ENCODE assay signal across 28 cellular contexts in genomic region chr7:7475601-7476000, GRCh38.
"Had no signal": no experiment of that assay in that cellular context is flagged by ENCODE, and none has a peak within 500 bp of the region (broad histone marks: within the 10 kb centered on the region; RNA-seq: fewer than 3 reads in every experiment).

No MANE protein-coding gene starts in this region.

- H3K36me3 ChIP-seq: neural progenitor cell, ovary, spleen, suprapubic skin, tibial artery, transverse colon, upper lobe of right lung, uterus had no signal

- H2AFZ ChIP-seq: neural progenitor cell, parathyroid adenoma had no signal

- DNase-seq: natural killer cell; occipital lobe; ovary; posterior cingulate gyrus; psoas muscle; right cardiac atrium; spleen; stimulated activated CD4-positive, alpha-beta T cell treated with anti-CD3 and anti-CD28 coated beads, Interleukin-12 subunit alpha, Interleukin-12 subunit beta, amount 100 ng/mL, for 4 hours; stimulated activated CD4-positive, alpha-beta T cell treated with anti-CD3 and anti-CD28 coated beads, Interleukin-1b, Interleukin-23, amount 100 ng/mL, for 48 hours; stimulated activated CD4-positive, alpha-beta T cell treated with anti-CD3 and anti-CD28 coated beads, Interleukin-4, amount 100 ng/mL, for 1 hour; stimulated activated CD4-positive, alpha-beta T cell treated with anti-CD3 and anti-CD28 coated beads, Interleukin-4, amount 100 ng/mL, for 4 hours; stimulated activated CD8-positive, alpha-beta memory T cell treated with anti-CD3 and anti-CD28 coated beads, Interleukin-4, amount 100 ng/mL, for 48 hours; stimulated activated naive CD4-positive, alpha-beta T cell; stimulated activated naive CD8-positive, alpha-beta T cell treated with anti-CD3 and anti-CD28 coated beads, Interleukin-15, amount 100 ng/mL, for 72 hours; stimulated activated naive CD8-positive, alpha-beta T cell treated with anti-CD3 and anti-CD28 coated beads, Interleukin-15, Interleukin-2, amounts not matched to agents 100 U/mL and 50 U/mL, for 24 hours; substantia nigra; testis; tibial artery; transverse colon; upper lobe of right lung; uterus had no signal

- H3K4me2 ChIP-seq: neural progenitor cell, smooth muscle cell had no signal

- H3K9me3 ChIP-seq: ovary, psoas muscle, testis, tibial artery, transverse colon, upper lobe of right lung, uterus had no signal

- H3K4me1 ChIP-seq: neural progenitor cell, parathyroid adenoma, psoas muscle, suprapubic skin, testis, tibial artery, transverse colon, upper lobe of right lung, uterus had no signal

- H3K79me2 ChIP-seq: parathyroid adenoma had no signal

- H3K27me3 ChIP-seq: neural progenitor cell, ovary, spleen, suprapubic skin, testis, tibial artery, transverse colon, upper lobe of right lung, uterus had no signal

- H3K4me3 ChIP-seq: neural progenitor cell, ovary, psoas muscle, skin epidermis, smooth muscle cell, spleen, suprapubic skin, testis, tibial artery, transverse colon, upper lobe of right lung, uterus had no signal

- ATAC-seq: natural killer cell; psoas muscle; right cardiac atrium; sciatic nerve; stimulated activated memory B cell treated with anti-CD40 and anti-IgM and Interleukin-4, amounts not matched to agents 10 μg/mL and 1 μg/mL and 100 μg/mL, for 72 hours; stimulated activated naive CD8-positive, alpha-beta T cell treated with anti-CD3 and anti-CD28 coated beads, Interleukin-15, amount 100 ng/mL, for 72 hours; stimulated activated naive CD8-positive, alpha-beta T cell treated with anti-CD3 and anti-CD28 coated beads, Interleukin-15, Interleukin-2, amounts not matched to agents 100 U/mL and 50 U/mL, for 24 hours; upper lobe of right lung had no signal

- H3K9ac ChIP-seq: neural progenitor cell, parathyroid adenoma had no signal

- H3K27ac ChIP-seq: neural progenitor cell, ovary, parathyroid adenoma, psoas muscle, skin epidermis, spleen, suprapubic skin, testis, tibial artery, transverse colon, upper lobe of right lung, uterus had no signal
